15 cellular contexts compared by ENCODE assay signal in genomic region chr13:43261018-43261417, GRCh38.
A peak's percentile ranks its signal among the peaks of the same experiment; 100 is the strongest.
DNase-seq lines count a peak whose midpoint lies in the region; ATAC-seq and TF ChIP-seq lines count a peak whose summit lies in the region.
"Had no signal": no experiment of that assay in that cellular context is flagged by ENCODE, and none has a peak within 500 bp of the region (broad histone marks: within the 10 kb centered on the region; RNA-seq: fewer than 3 reads in every experiment).

No MANE protein-coding gene starts in this region.

- no peak overlapping the region for H3K4me3 Mint-ChIP-seq in nephron progenitor cell
- H3K4me3 Mint-ChIP-seq in CD4-positive, alpha-beta T cell: no peak overlapping the region
- H3K4me3 Mint-ChIP-seq: activated naive CD8-positive, alpha-beta T cell treated with anti-CD3 and anti-CD28 coated beads for 36 hours; natural killer cell had no signal

- H3K27me3 ChIP-seq in adipocyte (replicated peaks; ENCODE audit: control insufficient read depth, insufficient read depth, low read length) (no peaks in the 10 kb centered on the region), skeletal muscle satellite cell (ENCODE audit: control insufficient read depth, insufficient read depth, low read length) (no peaks in the 10 kb centered on the region)
- H3K27me3 ChIP-seq in CD4-positive, alpha-beta T cell (ENCODE audit: control insufficient read depth, insufficient read depth, low read length): no peaks in the 10 kb centered on the region

- H3K27ac ChIP-seq in CD4-positive, alpha-beta T cell (ENCODE audit: low read depth, low read length): no peak overlapping the region

- H3K4me2 ChIP-seq in skeletal muscle satellite cell (ENCODE audit: low read length): no peak overlapping the region

- H3K9me3 ChIP-seq in adipocyte (ENCODE audit: control insufficient read depth, low read length) (no peaks in the 10 kb centered on the region), skeletal muscle satellite cell (replicated peaks; ENCODE audit: low read length) (no peaks in the 10 kb centered on the region)
- no peaks in the 10 kb centered on the region for H3K9me3 ChIP-seq in CD4-positive, alpha-beta T cell (ENCODE audit: control insufficient read depth, low read length)
- H3K9me3 ChIP-seq: Caco-2 had no signal

- POLR2A ChIA-PET in CD4-positive, alpha-beta T cell (lab: Charles Lee): no interaction called here

- intact Hi-C loops in CD4-positive, alpha-beta T cell (cut with DNase I, micrococcal nuclease): no loop called here

- peak; percentile 50 for DNase-seq in GM04503 (ENCODE audit: low read depth)
- peak; percentile 59 for DNase-seq in adipocyte (ENCODE audit: low read depth)
- DNase-seq in fibroblast of the aortic adventitia (ENCODE audit: low read depth): peak; percentile 77
- DNase-seq in stimulated activated CD4-positive, alpha-beta T cell treated with anti-CD3 and anti-CD28 coated beads, Interleukin-12 subunit alpha, Interleukin-12 subunit beta, amount 100 ng/mL, for 4 hours: no peak
- DNase-seq in NCI-H2171 treated with DMSO at 0.1 percent for 48 hours (lab: John Stamatoyannopoulos, UW): no peak
- DNase-seq in nephron progenitor cell: no peak
- DNase-seq in CD4-positive, alpha-beta T cell: no peak
- DNase-seq: activated naive CD8-positive, alpha-beta T cell treated with anti-CD3 and anti-CD28 coated beads for 36 hours; activated T-cell treated with anti-CD3 and anti-CD28 coated beads, Interleukin-2, amount 50 U/mL, for 48 hours; Caco-2; natural killer cell; NCI-H2029 treated with DMSO at 0.1 percent for 48 hours; SIG-M5; T1000 had no signal

- no peak overlapping the region for H3K27ac Mint-ChIP-seq in nephron progenitor cell
- H3K27ac Mint-ChIP-seq in CD4-positive, alpha-beta T cell: no peak overlapping the region
- H3K27ac Mint-ChIP-seq: activated naive CD8-positive, alpha-beta T cell treated with anti-CD3 and anti-CD28 coated beads for 36 hours; natural killer cell had no signal

- H3K36me3 ChIP-seq in adipocyte (ENCODE audit: control insufficient read depth, insufficient read depth, low read length, severe bottlenecking): no peaks in the 10 kb centered on the region
- H3K36me3 ChIP-seq in skeletal muscle satellite cell (ENCODE audit: insufficient read depth, low read length): no peaks in the 10 kb centered on the region

- no peak overlapping the region for H3K4me3 ChIP-seq in adipocyte (ENCODE audit: low read length)
- H3K4me3 ChIP-seq in fibroblast of the aortic adventitia (ENCODE audit: low read depth, low read length): no peak overlapping the region
- no peak overlapping the region for H3K4me3 ChIP-seq in skeletal muscle satellite cell (ENCODE audit: low read length)

- H3K9me3 Mint-ChIP-seq in nephron progenitor cell: peaks cover 3% of the 10 kb centered on the region
- H3K9me3 Mint-ChIP-seq in CD4-positive, alpha-beta T cell: no peaks in the 10 kb centered on the region
- H3K9me3 Mint-ChIP-seq: natural killer cell had no signal

- no peaks in the 10 kb centered on the region for H3K36me3 Mint-ChIP-seq in nephron progenitor cell (ENCODE audit: low read depth)
- no peaks in the 10 kb centered on the region for H3K36me3 Mint-ChIP-seq in CD4-positive, alpha-beta T cell (ENCODE audit: low read depth)
- H3K36me3 Mint-ChIP-seq: activated naive CD8-positive, alpha-beta T cell treated with anti-CD3 and anti-CD28 coated beads for 36 hours; natural killer cell had no signal

- no peak overlapping the region for H3K9ac ChIP-seq in adipocyte (ENCODE audit: low read length)
- H3K9ac ChIP-seq in skeletal muscle satellite cell (ENCODE audit: low read depth, low read length): peak overlapping the region; percentile 15

- H3K4me1 Mint-ChIP-seq in nephron progenitor cell: peaks cover 5% of the 10 kb centered on the region
- H3K4me1 Mint-ChIP-seq in CD4-positive, alpha-beta T cell (ENCODE audit: low read depth): no peaks in the 10 kb centered on the region
- H3K4me1 Mint-ChIP-seq: activated naive CD8-positive, alpha-beta T cell treated with anti-CD3 and anti-CD28 coated beads for 36 hours; natural killer cell had no signal

- no peak for ATAC-seq in CD4-positive, alpha-beta T cell (ENCODE audit: poor library complexity)
- ATAC-seq: natural killer cell had no signal

- TF ChIP-seq CTCF in fibroblast of the aortic adventitia (IDR thresholded peaks at IDR 0.05; ENCODE audit: insufficient read depth, low read length) (no peak), nephron progenitor cell (IDR thresholded peaks at IDR 0.05) (no peak)
- no peak for TF ChIP-seq CTCF in CD4-positive, alpha-beta T cell (IDR thresholded peaks at IDR 0.05)

- no peaks in the 10 kb centered on the region for H3K4me1 ChIP-seq in adipocyte (ENCODE audit: control insufficient read depth, insufficient read depth, low read length)
- H3K4me1 ChIP-seq in skeletal muscle satellite cell (ENCODE audit: control insufficient read depth, insufficient read depth, low read length): peaks cover 12% of the 10 kb centered on the region

- peaks cover 3% of the 10 kb centered on the region for H3K27me3 Mint-ChIP-seq in nephron progenitor cell (ENCODE audit: low read depth, poor library complexity)
- peaks cover 6% of the 10 kb centered on the region for H3K27me3 Mint-ChIP-seq in CD4-positive, alpha-beta T cell
- H3K27me3 Mint-ChIP-seq: activated naive CD8-positive, alpha-beta T cell treated with anti-CD3 and anti-CD28 coated beads for 36 hours had no signal

- CTCF ChIA-PET in CD4-positive, alpha-beta T cell (lab: Charles Lee): no interaction called here

Comparison
In these comparisons a context has a peak if more than half of its experiments do, and no peak if none do; other contexts are left out.
1. DNase-seq: peak in GM04503 (single experiment), adipocyte (single experiment) and fibroblast of the aortic adventitia (single experiment); none in stimulated activated CD4-positive, alpha-beta T cell treated with anti-CD3 and anti-CD28 coated beads, Interleukin-12 subunit alpha, Interleukin-12 subunit beta, amount 100 ng/mL, for 4 hours (single experiment), NCI-H2171 treated with DMSO at 0.1 percent for 48 hours (single experiment), nephron progenitor cell (single experiment) and CD4-positive, alpha-beta T cell (0 of 10).